ENCODE assay signal across 27 cellular contexts in the genomic region with DNA sequence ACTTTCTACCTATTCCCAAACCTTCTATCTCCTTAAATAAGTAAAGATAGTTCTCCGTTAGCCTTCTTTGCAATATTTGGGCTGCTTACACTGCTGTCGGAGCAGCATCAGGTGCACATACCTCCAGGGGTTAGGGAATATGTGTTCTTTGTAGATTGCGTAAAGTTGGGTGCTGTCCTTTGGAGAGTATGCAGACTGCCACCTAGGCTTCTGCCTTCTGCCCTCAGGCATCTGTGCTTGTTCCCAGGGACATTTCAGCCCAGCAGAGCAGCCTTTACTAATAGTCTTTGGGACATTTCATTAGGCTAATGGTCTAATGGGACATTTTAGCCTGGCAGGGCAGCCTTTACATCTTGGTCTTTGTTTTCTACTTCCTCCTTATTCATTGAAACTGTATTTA.
"Had no signal": no experiment of that assay in that cellular context is flagged by ENCODE, and none has a peak within 500 bp of the region (broad histone marks: within the 10 kb centered on the region; RNA-seq: fewer than 3 reads in every experiment).

No MANE protein-coding gene starts in this region.

- H3K4me1 Mint-ChIP-seq: activated CD4-positive, alpha-beta T cell treated with anti-CD3 and anti-CD28 coated beads, Interleukin-2, amount 10 ng/mL, durations not matched to agents 24 days and 14 days had no signal

- ATAC-seq: activated CD8-positive, alpha-beta T cell treated with anti-CD3 and anti-CD28 coated beads, Interleukin-2, amount 10 ng/mL, durations not matched to agents 7 days and 5 days; activated naive CD4-positive, alpha-beta T cell treated with anti-CD3 and anti-CD28 coated beads, Interleukin-2, amount 50 U/mL, for 72 hours; activated T-cell treated with anti-CD3 and anti-CD28 coated beads, Interleukin-2, amount 50 U/mL, for 4 hours; body of pancreas; Panc1 had no signal

- H3K9me3 ChIP-seq: adrenal gland, body of pancreas, SJCRH30 had no signal

- H3K4me3 Mint-ChIP-seq: activated CD4-positive, alpha-beta T cell treated with anti-CD3 and anti-CD28 coated beads, Interleukin-2, amount 10 ng/mL, durations not matched to agents 24 days and 14 days; activated CD8-positive, alpha-beta T cell treated with anti-CD3 and anti-CD28 coated beads, Interleukin-2, amount 10 ng/mL, durations not matched to agents 7 days and 5 days; activated naive CD4-positive, alpha-beta T cell treated with anti-CD3 and anti-CD28 coated beads for 36 hours; activated T-cell treated with anti-CD3 and anti-CD28 coated beads, Interleukin-2, amount 50 U/mL, for 4 hours; activated T-helper 1 cell treated with anti-CD3 and anti-CD28 coated beads, Interleukin-12 subunit alpha, Interleukin-12 subunit beta, Interleukin-2, Interleukin-4 antibody, amounts not matched to agents 30 ng/mL and 10 ng/mL and 1 ng/mL, durations not matched to agents 14 hours and 24 hours and 36 hours had no signal

- H3K27me3 Mint-ChIP-seq: activated CD4-positive, alpha-beta T cell treated with anti-CD3 and anti-CD28 coated beads, Interleukin-2, amount 10 ng/mL, durations not matched to agents 24 days and 14 days had no signal

- H3K36me3 ChIP-seq: adrenal gland, breast epithelium, SJCRH30, WERI-Rb-1 had no signal

- H3K27ac Mint-ChIP-seq: activated CD4-positive, alpha-beta T cell treated with anti-CD3 and anti-CD28 coated beads, Interleukin-2, amount 10 ng/mL, durations not matched to agents 24 days and 14 days; activated CD8-positive, alpha-beta T cell treated with anti-CD3 and anti-CD28 coated beads, Interleukin-2, amount 10 ng/mL, durations not matched to agents 7 days and 5 days; activated naive CD4-positive, alpha-beta T cell treated with anti-CD3 and anti-CD28 coated beads for 36 hours; activated naive CD4-positive, alpha-beta T cell treated with anti-CD3 and anti-CD28 coated beads, Interleukin-2, amount 50 U/mL, for 72 hours; activated T-helper 1 cell treated with anti-CD3 and anti-CD28 coated beads, Interleukin-12 subunit alpha, Interleukin-12 subunit beta, Interleukin-2, Interleukin-4 antibody, amounts not matched to agents 30 ng/mL and 10 ng/mL and 1 ng/mL, durations not matched to agents 14 hours and 24 hours and 36 hours had no signal

- H3K27ac ChIP-seq: adrenal gland, body of pancreas, breast epithelium, SJCRH30, SK-N-MC, WERI-Rb-1 had no signal

- H3K4me3 ChIP-seq: adrenal gland, body of pancreas, breast epithelium, SJCRH30, SK-N-MC had no signal

- H3K36me3 Mint-ChIP-seq: activated naive CD4-positive, alpha-beta T cell treated with anti-CD3 and anti-CD28 coated beads, Interleukin-2, amount 50 U/mL, for 72 hours had no signal

- DNase-seq: activated CD4-positive, alpha-beta T cell treated with anti-CD3 and anti-CD28 coated beads, Interleukin-2, amount 10 ng/mL, durations not matched to agents 24 days and 14 days; activated CD4-positive, alpha-beta T cell treated with anti-CD3 and anti-CD28 coated beads, Interleukin-2, amount 50 U/mL, for 48 hours; activated CD8-positive, alpha-beta memory T cell treated with anti-CD3 and anti-CD28 coated beads, Interleukin-2, amount 50 U/mL, for 4 hours; activated CD8-positive, alpha-beta T cell treated with anti-CD3 and anti-CD28 coated beads, Interleukin-2, amount 10 ng/mL, durations not matched to agents 7 days and 5 days; activated gamma-delta T cell treated with Interleukin-2 at 50 U/mL for 16 hours; activated naive CD4-positive, alpha-beta T cell treated with anti-CD3 and anti-CD28 coated beads for 36 hours; activated T-cell treated with anti-CD3 and anti-CD28 coated beads for 4 hours; activated T-cell treated with anti-CD3 and anti-CD28 coated beads, Interleukin-2, amount 50 U/mL, for 4 hours; adrenal gland; body of pancreas; NCI-H1105; NCI-H1417 treated with DMSO at 0.1 percent for 48 hours; NCI-H187 treated with DMSO at 0.1 percent for 48 hours; NCI-H2081; NCI-H226; NCI-H446 treated with DMSO at 0.1 percent for 48 hours; NCI-H524; SHP77; SJCRH30; T1000; WERI-Rb-1 had no signal

- H3K4me1 ChIP-seq: adrenal gland, body of pancreas, breast epithelium, SJCRH30 had no signal

- H3K27me3 ChIP-seq: adrenal gland, body of pancreas, breast epithelium, SJCRH30 had no signal

- FAIRE-seq: astrocyte had no signal
